10 cellular contexts compared by ENCODE assay signal in the genomic region with DNA sequence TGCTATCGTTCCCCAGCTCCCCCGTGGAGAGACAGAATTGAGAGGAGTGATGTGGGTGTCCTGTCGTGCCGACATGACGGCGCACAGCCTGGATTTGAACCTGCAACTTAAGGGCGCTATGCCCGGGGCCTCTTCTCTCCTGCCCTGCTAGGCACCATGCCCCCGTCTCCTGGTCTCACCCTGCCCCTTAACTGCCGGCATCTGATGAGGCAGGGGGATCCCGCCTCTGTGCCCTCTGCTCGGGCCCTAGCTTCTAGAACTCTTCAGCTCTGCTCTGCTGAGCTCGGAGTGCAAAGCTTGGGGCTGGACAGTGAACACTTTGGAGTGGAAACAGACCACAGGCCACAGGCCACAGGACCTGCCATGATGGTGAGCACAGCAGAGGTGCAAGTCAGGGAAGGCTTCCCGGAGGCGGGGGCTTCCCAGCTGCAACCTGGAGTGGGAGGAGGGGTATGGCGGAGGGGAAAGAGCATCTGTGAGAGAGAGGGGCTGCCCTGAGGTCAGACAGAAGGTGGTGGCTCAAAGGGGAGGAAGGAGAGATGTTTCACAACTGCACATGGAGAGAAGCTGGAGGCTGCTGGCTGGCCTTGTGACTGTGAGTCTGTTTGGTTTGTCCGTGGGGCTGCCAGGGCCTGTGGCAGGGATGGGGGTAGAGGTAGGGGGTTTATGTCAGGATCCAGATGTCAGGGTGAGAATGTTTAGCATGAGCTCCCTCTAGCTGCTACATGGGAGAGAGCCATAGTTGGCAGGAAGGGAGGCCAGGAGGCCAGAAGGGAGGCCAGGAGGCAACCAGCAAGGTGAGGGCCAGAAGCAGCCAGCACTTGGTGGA.
A peak's percentile ranks its signal among the peaks of the same experiment; 100 is the strongest.
DNase-seq lines count a peak whose midpoint lies in the region; ATAC-seq lines count a peak whose summit lies in the region.
"Had no signal": no experiment of that assay in that cellular context is flagged by ENCODE, and none has a peak within 500 bp of the region (broad histone marks: within the 10 kb centered on the region; RNA-seq: fewer than 3 reads in every experiment).

No MANE protein-coding gene starts in this region.

- H3K27me3 ChIP-seq in CD4-positive, CD25-positive, alpha-beta regulatory T cell (ENCODE audit: control insufficient read depth, insufficient read depth, low read length), result no peaks in the 10 kb centered on the region

- ATAC-seq in CD4-positive, CD25-positive, alpha-beta regulatory T cell (ENCODE audit: low read depth in 2 of 2), result no peak
- ATAC-seq in HG03439 (IDR thresholded peaks at IDR 0.05; ENCODE audit: unreplicated experiment), result no peak
- ATAC-seq in GM19397 (IDR thresholded peaks at IDR 0.05; ENCODE audit: unreplicated experiment), result no peak
- ATAC-seq: PC-3 had no signal

- DNase-seq in CD4-positive, CD25-positive, alpha-beta regulatory T cell, result no peak
- DNase-seq in H4 (ENCODE audit: low spot score) (peak; percentile 31), SK-MEL-5 (ENCODE audit: low read depth, low spot score) (peak; percentile 41), iPS-NIHi7 (ENCODE audit: extremely low spot score) (peak; percentile 15), GM19240 (ENCODE audit: insufficient read length, low spot score) (no peak), HK-2 (ENCODE audit: unreplicated experiment) (no peak)
- DNase-seq: PC-3, retina had no signal

- no peaks in the 10 kb centered on the region for H3K4me1 ChIP-seq in CD4-positive, CD25-positive, alpha-beta regulatory T cell (ENCODE audit: control insufficient read depth, insufficient read depth, low read length, poor library complexity, severe bottlenecking)

- no peak overlapping the region for H3K4me3 ChIP-seq in CD4-positive, CD25-positive, alpha-beta regulatory T cell (ENCODE audit: low read depth, low read length)

- in situ Hi-C loops in SK-MEL-5 (cut with HindIII; ENCODE audit: low pct_unique_long_range_greater_than_20kb, low sequenced_read_pairs), result no loop called here

- H3K27ac Mint-ChIP-seq in CD4-positive, CD25-positive, alpha-beta regulatory T cell, result peak overlapping the region in 2 of 3 donors; percentile 9 to 29

- H3K27ac ChIP-seq in CD4-positive, CD25-positive, alpha-beta regulatory T cell (ENCODE audit: insufficient read depth, low read length, poor library complexity, severe bottlenecking), result no peak overlapping the region

- no peaks in the 10 kb centered on the region for H3K36me3 ChIP-seq in CD4-positive, CD25-positive, alpha-beta regulatory T cell (ENCODE audit: control insufficient read depth, insufficient read depth, low read length)

- H3K4me3 Mint-ChIP-seq in CD4-positive, CD25-positive, alpha-beta regulatory T cell, result no peak overlapping the region

- H3K9me3 ChIP-seq in CD4-positive, CD25-positive, alpha-beta regulatory T cell (ENCODE audit: control insufficient read depth in 2 of 2, low read length in 2 of 2), result no peaks in the 10 kb centered on the region

- H3K27me3 Mint-ChIP-seq in CD4-positive, CD25-positive, alpha-beta regulatory T cell, result peaks cover 20% of the 10 kb centered on the region

- H3K36me3 Mint-ChIP-seq in CD4-positive, CD25-positive, alpha-beta regulatory T cell, result no peaks in the 10 kb centered on the region

- peaks cover 0 to 7% (median 4%) of the 10 kb centered on the region in 4 donors for H3K4me1 Mint-ChIP-seq in CD4-positive, CD25-positive, alpha-beta regulatory T cell

- peaks cover 0 to 4% (median 0%) of the 10 kb centered on the region in 7 donors for H3K9me3 Mint-ChIP-seq in CD4-positive, CD25-positive, alpha-beta regulatory T cell

Comparison
In these comparisons a context has a peak if more than half of its experiments do, and no peak if none do; other contexts are left out.
1. DNase-seq: peak in H4 (single experiment), SK-MEL-5 (single experiment) and iPS-NIHi7 (single experiment); none in CD4-positive, CD25-positive, alpha-beta regulatory T cell (0 of 3), GM19240 (single experiment) and HK-2 (single experiment).